Comparison of ENCODE assay signal across 1 cellular context in the genomic region with DNA sequence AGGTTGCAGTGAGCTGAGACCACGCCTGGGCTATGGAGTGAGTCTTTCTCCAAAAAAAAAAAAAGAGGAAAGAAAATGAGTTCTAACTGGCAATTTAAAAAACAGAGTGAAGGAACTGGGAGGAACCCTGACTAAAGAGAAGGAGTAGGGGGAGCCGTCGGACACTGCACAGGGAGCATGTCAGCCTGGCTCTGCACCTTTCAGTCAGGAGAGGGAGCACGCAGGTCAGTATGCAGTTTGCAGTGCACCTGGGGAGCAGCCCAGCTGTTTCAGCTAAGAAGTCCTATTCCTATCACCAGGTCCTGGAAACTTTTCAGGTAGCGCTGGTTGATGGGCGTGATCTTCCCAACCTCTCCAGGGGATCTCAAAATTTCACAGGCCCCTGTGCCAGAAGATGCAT.
TF ChIP-seq lines count a peak whose summit lies in the region.

No MANE protein-coding gene starts in this region.

TF ChIP-seq in GM23338, 12 proteins besides CTCF, POLR2A, EP300 and RAD21:
- TF ChIP-seq, protein P1, sequence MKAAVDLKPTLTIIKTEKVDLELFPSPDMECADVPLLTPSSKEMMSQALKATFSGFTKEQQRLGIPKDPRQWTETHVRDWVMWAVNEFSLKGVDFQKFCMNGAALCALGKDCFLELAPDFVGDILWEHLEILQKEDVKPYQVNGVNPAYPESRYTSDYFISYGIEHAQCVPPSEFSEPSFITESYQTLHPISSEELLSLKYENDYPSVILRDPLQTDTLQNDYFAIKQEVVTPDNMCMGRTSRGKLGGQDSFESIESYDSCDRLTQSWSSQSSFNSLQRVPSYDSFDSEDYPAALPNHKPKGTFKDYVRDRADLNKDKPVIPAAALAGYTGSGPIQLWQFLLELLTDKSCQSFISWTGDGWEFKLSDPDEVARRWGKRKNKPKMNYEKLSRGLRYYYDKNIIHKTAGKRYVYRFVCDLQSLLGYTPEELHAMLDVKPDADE (IDR thresholded peaks at IDR 0.05): no peak
- TF ChIP-seq POLR2AphosphoS5 (IDR thresholded peaks at IDR 0.05; ENCODE audit: low read depth) (no peak), EZH2 (IDR thresholded peaks at IDR 0.05; ENCODE audit: low read depth, unreplicated experiment) (no peak), JUNB (IDR thresholded peaks at IDR 0.05; ENCODE audit: unreplicated experiment) (no peak), ZNF462 (CRISPR knock-in tag; IDR thresholded peaks at IDR 0.05) (no peak), EZH2phosphoT487 (IDR thresholded peaks at IDR 0.05; ENCODE audit: unreplicated experiment) (no peak), STAT1 (IDR thresholded peaks at IDR 0.05; ENCODE audit: unreplicated experiment) (no peak), ZNF114 (CRISPR knock-in tag; IDR thresholded peaks at IDR 0.05) (no peak), NANOG (IDR thresholded peaks at IDR 0.05; ENCODE audit: borderline replicate concordance) (no peak), CREB1 (CRISPR knock-in tag; IDR thresholded peaks at IDR 0.05; ENCODE audit: low read depth) (no peak), ZNF331 (CRISPR knock-in tag; IDR thresholded peaks at IDR 0.05; ENCODE audit: low read depth) (no peak)
- TF ChIP-seq, protein P2, sequence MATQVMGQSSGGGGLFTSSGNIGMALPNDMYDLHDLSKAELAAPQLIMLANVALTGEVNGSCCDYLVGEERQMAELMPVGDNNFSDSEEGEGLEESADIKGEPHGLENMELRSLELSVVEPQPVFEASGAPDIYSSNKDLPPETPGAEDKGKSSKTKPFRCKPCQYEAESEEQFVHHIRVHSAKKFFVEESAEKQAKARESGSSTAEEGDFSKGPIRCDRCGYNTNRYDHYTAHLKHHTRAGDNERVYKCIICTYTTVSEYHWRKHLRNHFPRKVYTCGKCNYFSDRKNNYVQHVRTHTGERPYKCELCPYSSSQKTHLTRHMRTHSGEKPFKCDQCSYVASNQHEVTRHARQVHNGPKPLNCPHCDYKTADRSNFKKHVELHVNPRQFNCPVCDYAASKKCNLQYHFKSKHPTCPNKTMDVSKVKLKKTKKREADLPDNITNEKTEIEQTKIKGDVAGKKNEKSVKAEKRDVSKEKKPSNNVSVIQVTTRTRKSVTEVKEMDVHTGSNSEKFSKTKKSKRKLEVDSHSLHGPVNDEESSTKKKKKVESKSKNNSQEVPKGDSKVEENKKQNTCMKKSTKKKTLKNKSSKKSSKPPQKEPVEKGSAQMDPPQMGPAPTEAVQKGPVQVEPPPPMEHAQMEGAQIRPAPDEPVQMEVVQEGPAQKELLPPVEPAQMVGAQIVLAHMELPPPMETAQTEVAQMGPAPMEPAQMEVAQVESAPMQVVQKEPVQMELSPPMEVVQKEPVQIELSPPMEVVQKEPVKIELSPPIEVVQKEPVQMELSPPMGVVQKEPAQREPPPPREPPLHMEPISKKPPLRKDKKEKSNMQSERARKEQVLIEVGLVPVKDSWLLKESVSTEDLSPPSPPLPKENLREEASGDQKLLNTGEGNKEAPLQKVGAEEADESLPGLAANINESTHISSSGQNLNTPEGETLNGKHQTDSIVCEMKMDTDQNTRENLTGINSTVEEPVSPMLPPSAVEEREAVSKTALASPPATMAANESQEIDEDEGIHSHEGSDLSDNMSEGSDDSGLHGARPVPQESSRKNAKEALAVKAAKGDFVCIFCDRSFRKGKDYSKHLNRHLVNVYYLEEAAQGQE (IDR thresholded peaks at IDR 0.05; ENCODE audit: unreplicated experiment): no peak
